Comparison of ENCODE assay signal across 6 cellular contexts in genomic region chr17:8150194-8151119, GRCh38.
DNase-seq lines count a peak whose midpoint lies in the region; ATAC-seq and TF ChIP-seq lines count a peak whose summit lies in the region.

No MANE protein-coding gene starts in this region.

- no peak for ATAC-seq in GM18868 (IDR thresholded peaks at IDR 0.05; ENCODE audit: unreplicated experiment)

- peaks cover 29% of the 10 kb centered on the region for H3K4me1 ChIP-seq in HUES6 (ENCODE audit: control insufficient read depth, insufficient read depth, low read length)

- peak overlapping the region; percentile 91 for H3K4me3 ChIP-seq in HUES6 (ENCODE audit: low read depth, low read length)
- peak overlapping the region; percentile 98 for H3K4me3 ChIP-seq in retinal pigment epithelial cell (ENCODE audit: low read length)

- H3K9ac ChIP-seq in HUES6 (ENCODE audit: low read length) = no peak overlapping the region

- peaks cover 46% of the 10 kb centered on the region for H3K36me3 ChIP-seq in HUES6 (ENCODE audit: control insufficient read depth, insufficient read depth, low read length)

- no peak overlapping the region for H3K27ac ChIP-seq in HUES6 (ENCODE audit: low read depth, low read length)
- peak overlapping the region; percentile 100 for H3K27ac ChIP-seq in caudate nucleus (ENCODE audit: low read depth, low read length)

- H3K9me3 ChIP-seq in HUES6 (ENCODE audit: control insufficient read depth, insufficient read depth, low read depth, low read length) = no peaks in the 10 kb centered on the region

- DNase-seq in caudate nucleus (lab: John Stamatoyannopoulos, UW) (peak in 1 of 61 donors; percentile 76), retinal pigment epithelial cell (ENCODE audit: low read depth) (no peak), NCI-H1417 treated with DMSO at 0.1 percent for 48 hours (lab: John Stamatoyannopoulos, UW) (no peak), SIG-M5 (lab: John Stamatoyannopoulos, UW) (no peak)

- TF ChIP-seq CTCF in retinal pigment epithelial cell (conservative IDR thresholded peaks at IDR 0.05; ENCODE audit: low read depth, low read length) = no peak

- H3K27me3 ChIP-seq in HUES6 (ENCODE audit: control insufficient read depth, insufficient read depth, low read length) = no peaks in the 10 kb centered on the region
